In genomic region chr1:27659497-27660299, GRCh38 we compare ENCODE assay signal across 8 cellular contexts. TPM values are rescaled to one million over a fixed set of nuclear protein-coding genes. Genes with fewer than 3 reads are reported as not detected.
DNase-seq lines count a peak whose midpoint lies in the region; ATAC-seq and TF ChIP-seq lines count a peak whose summit lies in the region.

No MANE protein-coding gene starts in this region.

- peak; percentile 66 for ATAC-seq in CD8-positive, alpha-beta T cell
- ATAC-seq in GM19438 (IDR thresholded peaks at IDR 0.05; ENCODE audit: low read depth, unreplicated experiment), result peak; percentile 59
- ATAC-seq in HG03571 (IDR thresholded peaks at IDR 0.05; ENCODE audit: unreplicated experiment), result peak; percentile 48

- CTCF ChIA-PET in CD8-positive, alpha-beta T cell (lab: Charles Lee), result interaction anchor here (1.0 to 13.0 kb wide), 5 partner anchors 12 to 359 kb away, joined by 3 to 405 read pairs (median 4); partner anchors contain the start of gene AHDC1

- no peaks in the 10 kb centered on the region for H3K36me3 ChIP-seq in CD8-positive, alpha-beta T cell (ENCODE audit: insufficient read depth, low read length)

- H3K27ac Mint-ChIP-seq in CD8-positive, alpha-beta T cell, result peak overlapping the region; percentile 97

- H3K4me1 Mint-ChIP-seq in CD8-positive, alpha-beta T cell (ENCODE audit: low read depth), result peaks cover 46% of the 10 kb centered on the region

- intact Hi-C loops in CD8-positive, alpha-beta T cell (cut with DNase I, micrococcal nuclease), result loop anchor here in 1 of 2 experiments (5.0 to 10.0 kb wide), 2 partner anchors 357 to 425 kb away; partner anchors contain the start of gene WDTC1

- peak overlapping the region; percentile 30 for H3K4me3 ChIP-seq in CD8-positive, alpha-beta T cell (ENCODE audit: low read depth, low read length)
- H3K4me3 ChIP-seq in epithelial cell of esophagus (ENCODE audit: low read length) (peak overlapping the region; percentile 21), mononuclear cell (ENCODE audit: low read length) (peak overlapping the region; percentile 40)

- H3K36me3 Mint-ChIP-seq in CD8-positive, alpha-beta T cell, result peaks cover 2% of the 10 kb centered on the region

- no peak for TF ChIP-seq CTCF in CD8-positive, alpha-beta T cell (IDR thresholded peaks at IDR 0.05)
- no peak for TF ChIP-seq CTCF in epithelial cell of esophagus (IDR thresholded peaks at IDR 0.05; ENCODE audit: insufficient read depth, low read depth, low read length, missing control alignments)

- H3K27ac ChIP-seq in CD8-positive, alpha-beta T cell (ENCODE audit: low read depth, low read length), result peak overlapping the region; percentile 56

- H3K9me3 Mint-ChIP-seq in CD8-positive, alpha-beta T cell, result no peaks in the 10 kb centered on the region

- no peaks in the 10 kb centered on the region for H3K9me3 ChIP-seq in CD8-positive, alpha-beta T cell (ENCODE audit: low read length)
- no peaks in the 10 kb centered on the region for H3K9me3 ChIP-seq in mononuclear cell (ENCODE audit: low read depth, low read length)

- POLR2A ChIA-PET in CD8-positive, alpha-beta T cell (lab: Charles Lee), result interaction anchor here (0.8 to 1.2 kb wide), 6 partner anchors 11 to 66 kb away, joined by 3 to 5 read pairs (median 4); no protein-coding TSS in a partner anchor

- peaks cover 46% of the 10 kb centered on the region for H3K4me1 ChIP-seq in CD8-positive, alpha-beta T cell (ENCODE audit: insufficient read depth, low read length)
- peaks cover 78% of the 10 kb centered on the region for H3K4me1 ChIP-seq in mononuclear cell (ENCODE audit: insufficient read depth, low read length)

- DNase-seq in CD8-positive, alpha-beta T cell, result peak; percentile 67 to 89 (median 83)
- DNase-seq in NOMO-1 treated with dmso at 0.1 percent for 144 hours (lab: John Stamatoyannopoulos, UW; ENCODE audit: unreplicated experiment) (peak; percentile 66), activated T-cell treated with anti-CD3 and anti-CD28 coated beads for 24 hours (ENCODE audit: low read depth) (peak; percentile 78), epithelial cell of esophagus (ENCODE audit: low read depth) (peak; percentile 86)
- peak; percentile 85 to 88 for DNase-seq in stimulated activated CD8-positive, alpha-beta memory T cell treated with anti-CD3 and anti-CD28 coated beads, Interleukin-2, amount 100 ng/mL, for 48 hours (ENCODE audit: low read depth in 2 of 2)

- H3K4me3 Mint-ChIP-seq in CD8-positive, alpha-beta T cell, result peak overlapping the region; percentile 86

- no peaks in the 10 kb centered on the region for H3K27me3 ChIP-seq in CD8-positive, alpha-beta T cell (ENCODE audit: insufficient read depth, low read length)
- no peaks in the 10 kb centered on the region for H3K27me3 ChIP-seq in mononuclear cell (ENCODE audit: insufficient read depth, low read length)

- H3K27me3 Mint-ChIP-seq in CD8-positive, alpha-beta T cell (ENCODE audit: low read depth), result no peaks in the 10 kb centered on the region

RNA-seq across cellular contexts. Expression of gene IFI6, which starts 12.3 kb away (rescaled TPM):
- total RNA-seq in CD8-positive, alpha-beta T cell, result 10 to 100 TPM; 24.8 to 25.1 TPM
- 85.6 TPM for total RNA-seq in mononuclear cell

RNA-seq across cellular contexts. Expression of gene FGR, which starts 24.7 kb away (rescaled TPM):
- total RNA-seq in CD8-positive, alpha-beta T cell, result 1 to 10 TPM; 1.4 to 2.5 TPM
- 123 TPM for total RNA-seq in mononuclear cell

RNA-seq across cellular contexts. Expression of gene AHDC1, which starts 55.8 kb away (rescaled TPM):
- total RNA-seq in CD8-positive, alpha-beta T cell, result 10 to 100 TPM; 19.5 to 21.1 TPM
- total RNA-seq in mononuclear cell, result 3.3 TPM

Comparison
In these comparisons a context has a peak if more than half of its experiments do, and no peak if none do; other contexts are left out.
1. Peak in every context shown above with its lines: DNase-seq, ATAC-seq, H3K4me3 ChIP-seq and H3K27ac ChIP-seq.
2. RNA of gene FGR, which starts 24.7 kb away (total RNA-seq): 123 TPM in mononuclear cell (single experiment); 1.4 to 2.5 TPM in CD8-positive, alpha-beta T cell; every median in the first group is over 10 times any median in the second.